In genomic region chr17:18920911-18921441, GRCh38 we compare ENCODE assay signal across 11 cellular contexts. TPM values are rescaled to one million over a fixed set of nuclear protein-coding genes. Genes with fewer than 3 reads are reported as not detected.
A peak's percentile ranks its signal among the peaks of the same experiment; 100 is the strongest.
DNase-seq lines count a peak whose midpoint lies in the region; ATAC-seq and TF ChIP-seq lines count a peak whose summit lies in the region.
"Had no signal": no experiment of that assay in that cellular context is flagged by ENCODE, and none has a peak within 500 bp of the region (broad histone marks: within the 10 kb centered on the region; RNA-seq: fewer than 3 reads in every experiment).

No MANE protein-coding gene starts in this region.

- TF ChIP-seq EP300 in gastroesophageal sphincter (IDR thresholded peaks at IDR 0.05), result no peak

- TF ChIP-seq CTCF in gastroesophageal sphincter (IDR thresholded peaks at IDR 0.05), result no peak

- no peaks in the 10 kb centered on the region for H3K9me3 ChIP-seq in gastroesophageal sphincter
- no peaks in the 10 kb centered on the region for H3K9me3 ChIP-seq in aorta (ENCODE audit: control insufficient read depth, low read length)

- H2AFZ ChIP-seq in ACC112 (ENCODE audit: low read length, unreplicated experiment), result no peak overlapping the region

- H3K36me3 ChIP-seq in ACC112 (ENCODE audit: insufficient read depth, low read length), result peaks cover 4% of the 10 kb centered on the region; the same call in 1 of the 2 replicates
- peaks cover 0 to 39% of the 10 kb centered on the region in 2 donors for H3K36me3 ChIP-seq in gastroesophageal sphincter
- no peaks in the 10 kb centered on the region for H3K36me3 ChIP-seq in aorta (ENCODE audit: control insufficient read depth in 1 of 2, insufficient read depth in 2 of 2, low read length in 1 of 2)

- intact Hi-C loops in aorta (cut with DNase I), result no loop called here

- H3K4me1 ChIP-seq in ACC112 (ENCODE audit: control insufficient read depth, insufficient read depth, low read length, unreplicated experiment) (peaks cover 23% of the 10 kb centered on the region), gastroesophageal sphincter (peaks cover 0 to 36% (median 8%) of the 10 kb centered on the region in 3 donors), aorta (ENCODE audit: control insufficient read depth in 1 of 2, insufficient read depth in 2 of 2, low read length in 2 of 2) (no peaks in the 10 kb centered on the region)

- no peaks in the 10 kb centered on the region for H3K27me3 ChIP-seq in ACC112 (ENCODE audit: insufficient read depth, low read length)
- H3K27me3 ChIP-seq in gastroesophageal sphincter, result no peaks in the 10 kb centered on the region
- H3K27me3 ChIP-seq in aorta (ENCODE audit: control insufficient read depth in 1 of 2, insufficient read depth in 2 of 2, low read length in 1 of 2), result no peaks in the 10 kb centered on the region

- H3K4me3 ChIP-seq in ACC112 (ENCODE audit: low read depth, low read length) (peak overlapping the region; percentile 29; the same call in 1 of the 2 replicates), gastroesophageal sphincter (no peak overlapping the region), aorta (ENCODE audit: low read length in 2 of 2) (no peak overlapping the region)

- WGBS in gastroesophageal sphincter (ENCODE audit: low coverage in 1 of 2), 2 donors, result 31 to 50% methylated on average over 5 to 6 of the region's 6 CpGs
- 18% methylated on average over 6 of the region's 6 CpGs for WGBS in aorta, 2 donors

- ATAC-seq in gastroesophageal sphincter (no peak), aorta (ENCODE audit: low FRiP score) (no peak)

- H3K27ac ChIP-seq in ACC112 (ENCODE audit: low read depth, low read length), result peak overlapping the region; percentile 65
- peak overlapping the region in 3 of 4 donors; percentile 18 to 49 (median 36) for H3K27ac ChIP-seq in gastroesophageal sphincter
- H3K27ac ChIP-seq in aorta (ENCODE audit: low read depth in 1 of 2, low read length in 2 of 2), result no peak overlapping the region
- no peak overlapping the region for H3K27ac ChIP-seq in caudate nucleus (ENCODE audit: low read depth, low read length)

- peak; percentile 43 for TF ChIP-seq POLR2A in GM19099 (IDR thresholded peaks at IDR 0.05; ENCODE audit: extremely low read depth, insufficient read length, low read depth)
- TF ChIP-seq POLR2A in Raji (IDR thresholded peaks at IDR 0.05; ENCODE audit: insufficient read depth, low read depth, low read length), result peak; percentile 42; the same call in 1 of the 2 replicates
- no peak for TF ChIP-seq POLR2A in gastroesophageal sphincter (IDR thresholded peaks at IDR 0.05)

- no peak for DNase-seq in kidney glomerular epithelial cell (lab: John Stamatoyannopoulos, UW)
- DNase-seq in aorta, result no peak
- no peak for DNase-seq in caudate nucleus (lab: John Stamatoyannopoulos, UW)
- no peak for DNase-seq in NK-92 (lab: John Stamatoyannopoulos, UW; ENCODE audit: unreplicated experiment)
- DNase-seq: DND-41; NK-92 treated with Interleukin-12 subunit alpha and Interleukin-12 subunit beta, amount 100 ng/mL, for 24 hours had no signal

- H3K79me2 ChIP-seq in ACC112 (ENCODE audit: control insufficient read depth, insufficient read depth, low read length, unreplicated experiment), result no peaks in the 10 kb centered on the region

RNA-seq across cellular contexts. Expression of gene SLC5A10, which starts 31.0 kb away (rescaled TPM):
- not detected for total RNA-seq in gastroesophageal sphincter
- not detected for total RNA-seq in aorta
- under 1 TPM in 1 of 2 donors, not detected in 1; 0.23 TPM for polyA plus RNA-seq in aorta
- total RNA-seq: kidney epithelial cell had no signal

Comparison
In these comparisons a context has a peak if more than half of its experiments do, and no peak if none do; other contexts are left out.
1. H3K27ac ChIP-seq: peak in ACC112 (single experiment) and gastroesophageal sphincter (3 of 4); none in aorta (0 of 2) and caudate nucleus (single experiment).
2. POLR2A ChIP-seq: peak in GM19099 (single experiment) and Raji (single experiment); none in gastroesophageal sphincter (0 of 2).